Comparison of ENCODE assay signal across 29 cellular contexts in genomic region chr7:156079156-156079555, GRCh38.
"Had no signal": no experiment of that assay in that cellular context is flagged by ENCODE, and none has a peak within 500 bp of the region (broad histone marks: within the 10 kb centered on the region; RNA-seq: fewer than 3 reads in every experiment).

No MANE protein-coding gene starts in this region.

- H3K27ac Mint-ChIP-seq: activated B cell treated with CpG ODN at 0.5 μM for 24 hours; activated CD8-positive, alpha-beta T cell treated with anti-CD3 and anti-CD28 coated beads for 36 hours; activated naive CD8-positive, alpha-beta T cell; activated T-helper 17 cell treated with anti-CD3 and anti-CD28 coated beads, Interleukin-2, amount 50 U/mL, for 72 hours; endodermal cell; T-helper 17 cell; T-helper 2 cell treated with Interferon-gamma antibody and Interleukin-4, amounts not matched to agents 5 μg/mL and 100 μg/mL, for 36 hours had no signal

- H3K27ac ChIP-seq: brain microvascular endothelial cell, esophagus muscularis mucosa, foreskin keratinocyte, gastrocnemius medialis, WERI-Rb-1 had no signal

- H3K4me1 ChIP-seq: foreskin keratinocyte, gastrocnemius medialis had no signal

- H3K4me3 ChIP-seq: esophagus muscularis mucosa, gastrocnemius medialis had no signal

- H3K27me3 ChIP-seq: brain microvascular endothelial cell, esophagus muscularis mucosa, foreskin keratinocyte, gastrocnemius medialis had no signal

- H3K36me3 ChIP-seq: brain microvascular endothelial cell, esophagus muscularis mucosa, gastrocnemius medialis, WERI-Rb-1 had no signal

- H3K9me3 Mint-ChIP-seq: activated B cell treated with CpG ODN at 0.5 μM for 24 hours; activated CD8-positive, alpha-beta T cell treated with anti-CD3 and anti-CD28 coated beads for 36 hours; activated T-cell treated with anti-CD3 and anti-CD28 coated beads, Interleukin-2, amount 50 U/mL, for 4 hours; activated T-helper 17 cell treated with anti-CD3 and anti-CD28 coated beads, Interleukin-2, amount 50 U/mL, for 72 hours; central memory CD8-positive, alpha-beta T cell; T-helper 2 cell treated with Interferon-gamma antibody and Interleukin-4, amounts not matched to agents 5 μg/mL and 100 μg/mL, for 36 hours had no signal

- H3K36me3 Mint-ChIP-seq: activated naive CD8-positive, alpha-beta T cell had no signal

- H3K4me1 Mint-ChIP-seq: activated B cell treated with CpG ODN at 0.5 μM for 24 hours; activated T-helper 17 cell treated with anti-CD3 and anti-CD28 coated beads, Interleukin-2, amount 50 U/mL, for 72 hours; central memory CD8-positive, alpha-beta T cell; endodermal cell; T-helper 17 cell had no signal

- H3K27me3 Mint-ChIP-seq: activated CD8-positive, alpha-beta T cell treated with anti-CD3 and anti-CD28 coated beads for 36 hours; activated naive CD8-positive, alpha-beta T cell had no signal

- H3K4me3 Mint-ChIP-seq: activated B cell treated with CpG ODN at 0.5 μM for 24 hours; activated CD8-positive, alpha-beta T cell treated with anti-CD3 and anti-CD28 coated beads for 36 hours; activated naive CD8-positive, alpha-beta T cell; activated T-cell treated with anti-CD3 and anti-CD28 coated beads, Interleukin-2, amount 50 U/mL, for 4 hours; activated T-helper 17 cell treated with anti-CD3 and anti-CD28 coated beads, Interleukin-2, amount 50 U/mL, for 72 hours; central memory CD8-positive, alpha-beta T cell; endodermal cell; T-helper 17 cell; T-helper 2 cell treated with Interferon-gamma antibody and Interleukin-4, amounts not matched to agents 5 μg/mL and 100 μg/mL, for 36 hours had no signal

- H3K9me3 ChIP-seq: esophagus muscularis mucosa, gastrocnemius medialis had no signal

- DNase-seq: activated B cell treated with CpG ODN at 0.5 μM for 24 hours; activated CD4-positive, alpha-beta T cell treated with anti-CD3 and anti-CD28 coated beads for 48 hours; activated CD4-positive, alpha-beta T cell treated with anti-CD3 and anti-CD28 coated beads, Interleukin-2, amount 50 U/mL, for 1 hour; activated CD4-positive, alpha-beta T cell treated with anti-CD3 and anti-CD28 coated beads, Interleukin-2, amount 50 U/mL, for 48 hours; activated CD8-positive, alpha-beta memory T cell treated with anti-CD3 and anti-CD28 coated beads for 24 hours; activated CD8-positive, alpha-beta T cell treated with anti-CD3 and anti-CD28 coated beads for 36 hours; activated effector memory CD4-positive, alpha-beta T cell treated with Interleukin-2 at 50 U/mL for 16 hours; activated gamma-delta T cell treated with Interleukin-2 at 50 U/mL for 16 hours; activated naive CD4-positive, alpha-beta T cell treated with anti-CD3 and anti-CD28 coated beads, Interleukin-2, amount 50 U/mL, for 16 hours; activated naive CD4-positive, alpha-beta T cell treated with Interleukin-2 at 50 U/mL for 16 hours; activated T-cell treated with anti-CD3 and anti-CD28 coated beads, Interleukin-2, amount 50 U/mL, for 4 hours; amniotic stem cell; anterior cingulate cortex; brain microvascular endothelial cell; cortex of kidney; effector memory CD4-positive, alpha-beta T cell; endodermal cell; foreskin keratinocyte; gastrocnemius medialis; glutamatergic neuron; T-helper 1 cell; T-helper 17 cell; T1000; WERI-Rb-1 had no signal
